In genomic region chr13:23375007-23375971, GRCh38 we compare ENCODE assay signal across 1 cellular context.
TF ChIP-seq lines count a peak whose summit lies in the region.

No MANE protein-coding gene starts in this region.

TF ChIP-seq in HepG2, 621 proteins besides CTCF, POLR2A, EP300 and RAD21 (continued from another document and continues in another):
- TF ChIP-seq, protein P1, sequence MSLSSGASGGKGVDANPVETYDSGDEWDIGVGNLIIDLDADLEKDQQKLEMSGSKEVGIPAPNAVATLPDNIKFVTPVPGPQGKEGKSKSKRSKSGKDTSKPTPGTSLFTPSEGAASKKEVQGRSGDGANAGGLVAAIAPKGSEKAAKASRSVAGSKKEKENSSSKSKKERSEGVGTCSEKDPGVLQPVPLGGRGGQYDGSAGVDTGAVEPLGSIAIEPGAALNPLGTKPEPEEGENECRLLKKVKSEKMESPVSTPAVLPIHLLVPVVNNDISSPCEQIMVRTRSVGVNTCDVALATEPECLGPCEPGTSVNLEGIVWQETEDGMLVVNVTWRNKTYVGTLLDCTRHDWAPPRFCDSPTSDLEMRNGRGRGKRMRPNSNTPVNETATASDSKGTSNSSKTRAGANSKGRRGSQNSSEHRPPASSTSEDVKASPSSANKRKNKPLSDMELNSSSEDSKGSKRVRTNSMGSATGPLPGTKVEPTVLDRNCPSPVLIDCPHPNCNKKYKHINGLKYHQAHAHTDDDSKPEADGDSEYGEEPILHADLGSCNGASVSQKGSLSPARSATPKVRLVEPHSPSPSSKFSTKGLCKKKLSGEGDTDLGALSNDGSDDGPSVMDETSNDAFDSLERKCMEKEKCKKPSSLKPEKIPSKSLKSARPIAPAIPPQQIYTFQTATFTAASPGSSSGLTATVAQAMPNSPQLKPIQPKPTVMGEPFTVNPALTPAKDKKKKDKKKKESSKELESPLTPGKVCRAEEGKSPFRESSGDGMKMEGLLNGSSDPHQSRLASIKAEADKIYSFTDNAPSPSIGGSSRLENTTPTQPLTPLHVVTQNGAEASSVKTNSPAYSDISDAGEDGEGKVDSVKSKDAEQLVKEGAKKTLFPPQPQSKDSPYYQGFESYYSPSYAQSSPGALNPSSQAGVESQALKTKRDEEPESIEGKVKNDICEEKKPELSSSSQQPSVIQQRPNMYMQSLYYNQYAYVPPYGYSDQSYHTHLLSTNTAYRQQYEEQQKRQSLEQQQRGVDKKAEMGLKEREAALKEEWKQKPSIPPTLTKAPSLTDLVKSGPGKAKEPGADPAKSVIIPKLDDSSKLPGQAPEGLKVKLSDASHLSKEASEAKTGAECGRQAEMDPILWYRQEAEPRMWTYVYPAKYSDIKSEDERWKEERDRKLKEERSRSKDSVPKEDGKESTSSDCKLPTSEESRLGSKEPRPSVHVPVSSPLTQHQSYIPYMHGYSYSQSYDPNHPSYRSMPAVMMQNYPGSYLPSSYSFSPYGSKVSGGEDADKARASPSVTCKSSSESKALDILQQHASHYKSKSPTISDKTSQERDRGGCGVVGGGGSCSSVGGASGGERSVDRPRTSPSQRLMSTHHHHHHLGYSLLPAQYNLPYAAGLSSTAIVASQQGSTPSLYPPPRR (CRISPR knock-in tag; IDR thresholded peaks at IDR 0.05; ENCODE audit: borderline replicate concordance), result no peak
- peak; percentile 44 for TF ChIP-seq THAP11 (CRISPR knock-in tag; IDR thresholded peaks at IDR 0.05)
- no peak for TF ChIP-seq KLF13 (CRISPR knock-in tag; IDR thresholded peaks at IDR 0.05)
- no peak for TF ChIP-seq SYNCRIP (IDR thresholded peaks at IDR 0.05; ENCODE audit: insufficient read depth, low read depth, low read length)
- TF ChIP-seq MIER3 (CRISPR knock-in tag; IDR thresholded peaks at IDR 0.05; ENCODE audit: borderline replicate concordance), result no peak
- TF ChIP-seq ZFP41 (CRISPR knock-in tag; IDR thresholded peaks at IDR 0.05; ENCODE audit: borderline replicate concordance), result no peak
- TF ChIP-seq MAZ (IDR thresholded peaks at IDR 0.05; ENCODE audit: borderline replicate concordance, low read depth, low read length), result peak; percentile 30; the same call in 1 of the 2 replicates
- 0 out of 2 replicates have a peak, but pooled peaks have one; percentile 44 for TF ChIP-seq MAZ (CRISPR knock-in tag; IDR thresholded peaks at IDR 0.05; ENCODE audit: low read depth)
- TF ChIP-seq, protein P2, sequence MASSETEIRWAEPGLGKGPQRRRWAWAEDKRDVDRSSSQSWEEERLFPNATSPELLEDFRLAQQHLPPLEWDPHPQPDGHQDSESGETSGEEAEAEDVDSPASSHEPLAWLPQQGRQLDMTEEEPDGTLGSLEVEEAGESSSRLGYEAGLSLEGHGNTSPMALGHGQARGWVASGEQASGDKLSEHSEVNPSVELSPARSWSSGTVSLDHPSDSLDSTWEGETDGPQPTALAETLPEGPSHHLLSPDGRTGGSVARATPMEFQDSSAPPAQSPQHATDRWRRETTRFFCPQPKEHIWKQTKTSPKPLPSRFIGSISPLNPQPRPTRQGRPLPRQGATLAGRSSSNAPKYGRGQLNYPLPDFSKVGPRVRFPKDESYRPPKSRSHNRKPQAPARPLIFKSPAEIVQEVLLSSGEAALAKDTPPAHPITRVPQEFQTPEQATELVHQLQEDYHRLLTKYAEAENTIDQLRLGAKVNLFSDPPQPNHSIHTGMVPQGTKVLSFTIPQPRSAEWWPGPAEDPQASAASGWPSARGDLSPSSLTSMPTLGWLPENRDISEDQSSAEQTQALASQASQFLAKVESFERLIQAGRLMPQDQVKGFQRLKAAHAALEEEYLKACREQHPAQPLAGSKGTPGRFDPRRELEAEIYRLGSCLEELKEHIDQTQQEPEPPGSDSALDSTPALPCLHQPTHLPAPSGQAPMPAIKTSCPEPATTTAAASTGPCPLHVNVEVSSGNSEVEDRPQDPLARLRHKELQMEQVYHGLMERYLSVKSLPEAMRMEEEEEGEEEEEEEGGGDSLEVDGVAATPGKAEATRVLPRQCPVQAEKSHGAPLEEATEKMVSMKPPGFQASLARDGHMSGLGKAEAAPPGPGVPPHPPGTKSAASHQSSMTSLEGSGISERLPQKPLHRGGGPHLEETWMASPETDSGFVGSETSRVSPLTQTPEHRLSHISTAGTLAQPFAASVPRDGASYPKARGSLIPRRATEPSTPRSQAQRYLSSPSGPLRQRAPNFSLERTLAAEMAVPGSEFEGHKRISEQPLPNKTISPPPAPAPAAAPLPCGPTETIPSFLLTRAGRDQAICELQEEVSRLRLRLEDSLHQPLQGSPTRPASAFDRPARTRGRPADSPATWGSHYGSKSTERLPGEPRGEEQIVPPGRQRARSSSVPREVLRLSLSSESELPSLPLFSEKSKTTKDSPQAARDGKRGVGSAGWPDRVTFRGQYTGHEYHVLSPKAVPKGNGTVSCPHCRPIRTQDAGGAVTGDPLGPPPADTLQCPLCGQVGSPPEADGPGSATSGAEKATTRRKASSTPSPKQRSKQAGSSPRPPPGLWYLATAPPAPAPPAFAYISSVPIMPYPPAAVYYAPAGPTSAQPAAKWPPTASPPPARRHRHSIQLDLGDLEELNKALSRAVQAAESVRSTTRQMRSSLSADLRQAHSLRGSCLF (CRISPR knock-in tag; IDR thresholded peaks at IDR 0.05; ENCODE audit: borderline replicate concordance), result no peak
- TF ChIP-seq ZNF326 (CRISPR knock-in tag; IDR thresholded peaks at IDR 0.05; ENCODE audit: borderline replicate concordance), result no peak
- peak; percentile 19; the same call in 1 of the 2 replicates for TF ChIP-seq IRF2 (CRISPR knock-in tag; IDR thresholded peaks at IDR 0.05)
- no peak for TF ChIP-seq BRD4 (CRISPR knock-in tag; IDR thresholded peaks at IDR 0.05)
- peak; percentile 82; the same call in 1 of the 2 replicates for TF ChIP-seq ZNF563 (CRISPR knock-in tag; IDR thresholded peaks at IDR 0.05)
- TF ChIP-seq ZMYM4 (CRISPR knock-in tag; IDR thresholded peaks at IDR 0.05), result peak; percentile 62; the same call in 1 of the 2 replicates
- TF ChIP-seq SPEN (CRISPR knock-in tag; IDR thresholded peaks at IDR 0.05; ENCODE audit: low read depth), result no peak; the same call in 1 of the 2 replicates
- TF ChIP-seq SOX13 (IDR thresholded peaks at IDR 0.05), result no peak
- no peak for TF ChIP-seq SOX13 (CRISPR knock-in tag; conservative IDR thresholded peaks at IDR 0.05 in 1 of 2, IDR thresholded peaks at IDR 0.05 in 1 of 2)
- TF ChIP-seq, protein P3, sequence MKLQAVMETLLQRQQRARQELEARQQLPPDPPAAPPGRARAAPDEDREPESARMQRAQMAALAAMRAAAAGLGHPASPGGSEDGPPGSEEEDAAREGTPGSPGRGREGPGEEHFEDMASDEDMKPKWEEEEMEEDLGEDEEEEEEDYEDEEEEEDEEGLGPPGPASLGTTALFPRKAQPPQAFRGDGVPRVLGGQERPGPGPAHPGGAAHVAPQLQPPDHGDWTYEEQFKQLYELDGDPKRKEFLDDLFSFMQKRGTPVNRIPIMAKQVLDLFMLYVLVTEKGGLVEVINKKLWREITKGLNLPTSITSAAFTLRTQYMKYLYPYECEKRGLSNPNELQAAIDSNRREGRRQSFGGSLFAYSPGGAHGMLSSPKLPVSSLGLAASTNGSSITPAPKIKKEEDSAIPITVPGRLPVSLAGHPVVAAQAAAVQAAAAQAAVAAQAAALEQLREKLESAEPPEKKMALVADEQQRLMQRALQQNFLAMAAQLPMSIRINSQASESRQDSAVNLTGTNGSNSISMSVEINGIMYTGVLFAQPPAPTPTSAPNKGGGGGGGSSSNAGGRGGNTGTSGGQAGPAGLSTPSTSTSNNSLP (IDR thresholded peaks at IDR 0.05; ENCODE audit: low read depth, low read length), result no peak
- TF ChIP-seq MXD1 (CRISPR knock-in tag; IDR thresholded peaks at IDR 0.05), result peak; percentile 82
- TF ChIP-seq TIGD3 (CRISPR knock-in tag; IDR thresholded peaks at IDR 0.05; ENCODE audit: borderline replicate concordance), result no peak
- no peak for TF ChIP-seq ZNF761 (CRISPR knock-in tag; conservative IDR thresholded peaks at IDR 0.05)
- TF ChIP-seq ZNF629 (CRISPR knock-in tag; conservative IDR thresholded peaks at IDR 0.05), result no peak
- TF ChIP-seq ZFP82 (CRISPR knock-in tag; IDR thresholded peaks at IDR 0.05; ENCODE audit: borderline replicate concordance), result no peak
- TF ChIP-seq TSC22D2 (CRISPR knock-in tag; IDR thresholded peaks at IDR 0.05; ENCODE audit: borderline replicate concordance), result no peak
- TF ChIP-seq MZF1 (CRISPR knock-in tag; IDR thresholded peaks at IDR 0.05; ENCODE audit: borderline replicate concordance), result no peak
- no peak for TF ChIP-seq ZNF737 (CRISPR knock-in tag; IDR thresholded peaks at IDR 0.05; ENCODE audit: borderline replicate concordance)
- no peak for TF ChIP-seq FLYWCH1 (CRISPR knock-in tag; IDR thresholded peaks at IDR 0.05)
- no peak for TF ChIP-seq FUBP1 (CRISPR knock-in tag; IDR thresholded peaks at IDR 0.05; ENCODE audit: borderline replicate concordance)
- TF ChIP-seq TFAP4 (IDR thresholded peaks at IDR 0.05; ENCODE audit: borderline replicate concordance, low read depth), result no peak
- no peak for TF ChIP-seq GPN1 (CRISPR knock-in tag; IDR thresholded peaks at IDR 0.05; ENCODE audit: borderline replicate concordance)
- TF ChIP-seq ZNF567 (CRISPR knock-in tag; IDR thresholded peaks at IDR 0.05; ENCODE audit: borderline replicate concordance), result no peak
- TF ChIP-seq ZNF703 (CRISPR knock-in tag; IDR thresholded peaks at IDR 0.05; ENCODE audit: borderline replicate concordance), result no peak
- peak; percentile 44 for TF ChIP-seq XRCC5 (optimal IDR thresholded peaks at IDR 0.05; ENCODE audit: low read length)
- TF ChIP-seq ZNF619 (CRISPR knock-in tag; IDR thresholded peaks at IDR 0.05), result no peak
- TF ChIP-seq, protein P4, sequence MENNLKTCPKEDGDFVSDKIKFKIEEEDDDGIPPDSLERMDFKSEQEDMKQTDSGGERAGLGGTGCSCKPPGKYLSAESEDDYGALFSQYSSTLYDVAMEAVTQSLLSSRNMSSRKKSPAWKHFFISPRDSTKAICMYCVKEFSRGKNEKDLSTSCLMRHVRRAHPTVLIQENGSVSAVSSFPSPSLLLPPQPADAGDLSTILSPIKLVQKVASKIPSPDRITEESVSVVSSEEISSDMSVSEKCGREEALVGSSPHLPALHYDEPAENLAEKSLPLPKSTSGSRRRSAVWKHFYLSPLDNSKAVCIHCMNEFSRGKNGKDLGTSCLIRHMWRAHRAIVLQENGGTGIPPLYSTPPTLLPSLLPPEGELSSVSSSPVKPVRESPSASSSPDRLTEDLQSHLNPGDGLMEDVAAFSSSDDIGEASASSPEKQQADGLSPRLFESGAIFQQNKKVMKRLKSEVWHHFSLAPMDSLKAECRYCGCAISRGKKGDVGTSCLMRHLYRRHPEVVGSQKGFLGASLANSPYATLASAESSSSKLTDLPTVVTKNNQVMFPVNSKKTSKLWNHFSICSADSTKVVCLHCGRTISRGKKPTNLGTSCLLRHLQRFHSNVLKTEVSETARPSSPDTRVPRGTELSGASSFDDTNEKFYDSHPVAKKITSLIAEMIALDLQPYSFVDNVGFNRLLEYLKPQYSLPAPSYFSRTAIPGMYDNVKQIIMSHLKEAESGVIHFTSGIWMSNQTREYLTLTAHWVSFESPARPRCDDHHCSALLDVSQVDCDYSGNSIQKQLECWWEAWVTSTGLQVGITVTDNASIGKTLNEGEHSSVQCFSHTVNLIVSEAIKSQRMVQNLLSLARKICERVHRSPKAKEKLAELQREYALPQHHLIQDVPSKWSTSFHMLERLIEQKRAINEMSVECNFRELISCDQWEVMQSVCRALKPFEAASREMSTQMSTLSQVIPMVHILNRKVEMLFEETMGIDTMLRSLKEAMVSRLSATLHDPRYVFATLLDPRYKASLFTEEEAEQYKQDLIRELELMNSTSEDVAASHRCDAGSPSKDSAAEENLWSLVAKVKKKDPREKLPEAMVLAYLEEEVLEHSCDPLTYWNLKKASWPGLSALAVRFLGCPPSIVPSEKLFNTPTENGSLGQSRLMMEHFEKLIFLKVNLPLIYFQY (CRISPR knock-in tag; IDR thresholded peaks at IDR 0.05; ENCODE audit: borderline replicate concordance), result no peak
- TF ChIP-seq, protein P5, sequence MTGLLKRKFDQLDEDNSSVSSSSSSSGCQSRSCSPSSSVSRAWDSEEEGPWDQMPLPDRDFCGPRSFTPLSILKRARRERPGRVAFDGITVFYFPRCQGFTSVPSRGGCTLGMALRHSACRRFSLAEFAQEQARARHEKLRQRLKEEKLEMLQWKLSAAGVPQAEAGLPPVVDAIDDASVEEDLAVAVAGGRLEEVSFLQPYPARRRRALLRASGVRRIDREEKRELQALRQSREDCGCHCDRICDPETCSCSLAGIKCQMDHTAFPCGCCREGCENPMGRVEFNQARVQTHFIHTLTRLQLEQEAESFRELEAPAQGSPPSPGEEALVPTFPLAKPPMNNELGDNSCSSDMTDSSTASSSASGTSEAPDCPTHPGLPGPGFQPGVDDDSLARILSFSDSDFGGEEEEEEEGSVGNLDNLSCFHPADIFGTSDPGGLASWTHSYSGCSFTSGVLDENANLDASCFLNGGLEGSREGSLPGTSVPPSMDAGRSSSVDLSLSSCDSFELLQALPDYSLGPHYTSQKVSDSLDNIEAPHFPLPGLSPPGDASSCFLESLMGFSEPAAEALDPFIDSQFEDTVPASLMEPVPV (CRISPR knock-in tag; IDR thresholded peaks at IDR 0.05), result no peak
- TF ChIP-seq HNRNPL (IDR thresholded peaks at IDR 0.05; ENCODE audit: low read depth, low read length), result no peak
- no peak for TF ChIP-seq U2AF1 (optimal IDR thresholded peaks at IDR 0.05; ENCODE audit: low read depth, low read length)
- no peak for TF ChIP-seq PHF21A (CRISPR knock-in tag; IDR thresholded peaks at IDR 0.05)
